Comparison of ENCODE assay signal across 11 cellular contexts in the genomic region with DNA sequence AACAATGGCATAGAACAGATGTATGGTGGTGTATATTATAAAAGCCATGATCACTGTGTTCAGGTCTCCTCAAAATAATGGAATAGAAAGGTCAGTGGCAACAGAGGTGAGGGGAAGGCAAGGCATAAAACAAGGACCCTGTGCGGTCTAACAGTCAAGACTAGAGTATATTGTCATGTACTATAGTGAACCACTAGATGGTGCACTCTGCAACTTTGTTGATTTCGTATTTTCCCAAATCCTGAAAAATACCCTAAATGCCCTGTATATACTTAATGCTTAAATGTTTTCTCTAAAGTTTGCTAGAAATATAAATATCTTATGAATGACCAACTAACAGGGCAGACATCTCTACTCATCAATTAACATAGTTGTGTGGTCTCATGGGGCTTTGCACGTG.
DNase-seq lines count a peak whose midpoint lies in the region; ATAC-seq and TF ChIP-seq lines count a peak whose summit lies in the region.
"Had no signal": no experiment of that assay in that cellular context is flagged by ENCODE, and none has a peak within 500 bp of the region (broad histone marks: within the 10 kb centered on the region; RNA-seq: fewer than 3 reads in every experiment).

No MANE protein-coding gene starts in this region.

- DNase-seq in ELR (ENCODE audit: low read depth) (peak; percentile 0), LNCaP clone FGC (ENCODE audit: low read depth) (no peak), testis (no peak), ovary (no peak)
- DNase-seq in activated CD4-positive, alpha-beta T cell treated with anti-CD3 and anti-CD28 coated beads, Interleukin-2, amount 10 ng/mL, durations not matched to agents 24 days and 14 days = no peak
- DNase-seq: naive B cell, NCI-H226 had no signal

- peaks cover 4% of the 10 kb centered on the region for H3K27me3 Mint-ChIP-seq in brain
- no peaks in the 10 kb centered on the region for H3K27me3 Mint-ChIP-seq in activated CD4-positive, alpha-beta T cell treated with anti-CD3 and anti-CD28 coated beads, Interleukin-2, amount 10 ng/mL, durations not matched to agents 24 days and 14 days
- H3K27me3 Mint-ChIP-seq: naive B cell had no signal

- TF ChIP-seq EP300 in neural cell (conservative IDR thresholded peaks at IDR 0.05; ENCODE audit: poor library complexity, severe bottlenecking) (no peak), ovary (IDR thresholded peaks at IDR 0.05) (no peak)

- H3K4me2 ChIP-seq in neural cell (ENCODE audit: low read length) = no peak overlapping the region

- H3K36me3 ChIP-seq in neural cell (ENCODE audit: insufficient read depth, low read length) = no peaks in the 10 kb centered on the region
- no peaks in the 10 kb centered on the region for H3K36me3 ChIP-seq in testis (ENCODE audit: low read depth, missing control alignments)
- no peaks in the 10 kb centered on the region for H3K36me3 ChIP-seq in ovary

- no peak overlapping the region for H3K4me3 Mint-ChIP-seq in brain
- no peak overlapping the region for H3K4me3 Mint-ChIP-seq in activated CD4-positive, alpha-beta T cell treated with anti-CD3 and anti-CD28 coated beads, Interleukin-2, amount 10 ng/mL, durations not matched to agents 24 days and 14 days
- H3K4me3 Mint-ChIP-seq: naive B cell had no signal

- no peaks in the 10 kb centered on the region for H3F3A ChIP-seq in neural cell (ENCODE audit: insufficient read depth, low read length, poor library complexity, severe bottlenecking)

- H3K4me1 Mint-ChIP-seq in brain = no peaks in the 10 kb centered on the region
- no peaks in the 10 kb centered on the region for H3K4me1 Mint-ChIP-seq in activated CD4-positive, alpha-beta T cell treated with anti-CD3 and anti-CD28 coated beads, Interleukin-2, amount 10 ng/mL, durations not matched to agents 24 days and 14 days
- H3K4me1 Mint-ChIP-seq: naive B cell had no signal

- no peak for TF ChIP-seq POLR2A in testis (IDR thresholded peaks at IDR 0.05)
- no peak for TF ChIP-seq POLR2A in ovary (IDR thresholded peaks at IDR 0.05)

- ATAC-seq in GM19351 (IDR thresholded peaks at IDR 0.05; ENCODE audit: unreplicated experiment) = no peak

- no peaks in the 10 kb centered on the region for H3K4me1 ChIP-seq in testis
- H3K4me1 ChIP-seq in ovary (ENCODE audit: insufficient read depth) = no peaks in the 10 kb centered on the region

- peak; percentile 60 for TF ChIP-seq RAD21 in neural cell (conservative IDR thresholded peaks at IDR 0.05)

- TF ChIP-seq CTCF in LNCaP clone FGC (IDR thresholded peaks at IDR 0.05; ENCODE audit: control insufficient read depth, extremely low read depth, insufficient read depth) (peak; percentile 40), brain (conservative IDR thresholded peaks at IDR 0.05) (peak; percentile 52 to 71), neural cell (IDR thresholded peaks at IDR 0.05; ENCODE audit: poor library complexity, severe bottlenecking) (peak; percentile 52), testis (IDR thresholded peaks at IDR 0.05) (peak in 1 of 3 experiments; percentile 7), ovary (IDR thresholded peaks at IDR 0.05) (no peak)

- H3K27ac ChIP-seq in neural cell (ENCODE audit: low read length) (no peak overlapping the region), testis (no peak overlapping the region), ovary (no peak overlapping the region)
- H3K27ac ChIP-seq: HL-60 had no signal

- intact Hi-C loops in activated CD4-positive, alpha-beta T cell treated with anti-CD3 and anti-CD28 coated beads, Interleukin-2, amount 10 ng/mL, durations not matched to agents 24 days and 14 days (cut with micrococcal nuclease) = no loop called here
- intact Hi-C loops in testis (cut with DNase I; ENCODE audit: low total_unique reads) (no loop called here), ovary (cut with DNase I) (no loop called here)

- H3K36me3 Mint-ChIP-seq in brain = no peaks in the 10 kb centered on the region
- no peaks in the 10 kb centered on the region for H3K36me3 Mint-ChIP-seq in activated CD4-positive, alpha-beta T cell treated with anti-CD3 and anti-CD28 coated beads, Interleukin-2, amount 10 ng/mL, durations not matched to agents 24 days and 14 days (ENCODE audit: low read depth)
- H3K36me3 Mint-ChIP-seq: naive B cell had no signal

- H3K4me3 ChIP-seq in LNCaP clone FGC (ENCODE audit: low read depth, low read length) = no peak overlapping the region
- H3K4me3 ChIP-seq in neural cell (ENCODE audit: low read length) = no peak overlapping the region
- no peak overlapping the region for H3K4me3 ChIP-seq in testis
- H3K4me3 ChIP-seq in ovary = no peak overlapping the region

- H3K9ac ChIP-seq in neural cell (ENCODE audit: low read length) = no peak overlapping the region

- H4K20me1 ChIP-seq in neural cell (ENCODE audit: insufficient read depth) = no peaks in the 10 kb centered on the region

- WGBS in testis, 2 donors = 49 to 54% methylated on average over 3 of the region's 3 CpGs
- WGBS in ovary, 3 donors = 63 to 72% (median 69%) methylated on average over 3 of the region's 3 CpGs

- no peaks in the 10 kb centered on the region for H3K9me2 ChIP-seq in neural cell (ENCODE audit: insufficient read depth, low read length)

- H3K9me3 ChIP-seq in neural cell (ENCODE audit: low read length) (no peaks in the 10 kb centered on the region), testis (no peaks in the 10 kb centered on the region), ovary (no peaks in the 10 kb centered on the region)

- H3K27me3 ChIP-seq in neural cell (ENCODE audit: insufficient read depth, low read depth, low read length) (no peaks in the 10 kb centered on the region), testis (no peaks in the 10 kb centered on the region), ovary (no peaks in the 10 kb centered on the region)

- no peaks in the 10 kb centered on the region for H3K79me2 ChIP-seq in neural cell (replicated peaks; ENCODE audit: insufficient read depth, low read length)

- peaks cover 0 to 3% (median 0%) of the 10 kb centered on the region in 5 experiments for H3K9me3 Mint-ChIP-seq in brain
- H3K9me3 Mint-ChIP-seq in activated CD4-positive, alpha-beta T cell treated with anti-CD3 and anti-CD28 coated beads, Interleukin-2, amount 10 ng/mL, durations not matched to agents 24 days and 14 days = no peaks in the 10 kb centered on the region

- no peak overlapping the region for H2AFZ ChIP-seq in neural cell (ENCODE audit: low read depth, low read length)

- no peak overlapping the region for H3K27ac Mint-ChIP-seq in brain
- no peak overlapping the region for H3K27ac Mint-ChIP-seq in activated CD4-positive, alpha-beta T cell treated with anti-CD3 and anti-CD28 coated beads, Interleukin-2, amount 10 ng/mL, durations not matched to agents 24 days and 14 days
- H3K27ac Mint-ChIP-seq: naive B cell had no signal

TF ChIP-seq in neural cell, 6 proteins besides CTCF, POLR2A, EP300 and RAD21:
- TF ChIP-seq, protein P1, sequence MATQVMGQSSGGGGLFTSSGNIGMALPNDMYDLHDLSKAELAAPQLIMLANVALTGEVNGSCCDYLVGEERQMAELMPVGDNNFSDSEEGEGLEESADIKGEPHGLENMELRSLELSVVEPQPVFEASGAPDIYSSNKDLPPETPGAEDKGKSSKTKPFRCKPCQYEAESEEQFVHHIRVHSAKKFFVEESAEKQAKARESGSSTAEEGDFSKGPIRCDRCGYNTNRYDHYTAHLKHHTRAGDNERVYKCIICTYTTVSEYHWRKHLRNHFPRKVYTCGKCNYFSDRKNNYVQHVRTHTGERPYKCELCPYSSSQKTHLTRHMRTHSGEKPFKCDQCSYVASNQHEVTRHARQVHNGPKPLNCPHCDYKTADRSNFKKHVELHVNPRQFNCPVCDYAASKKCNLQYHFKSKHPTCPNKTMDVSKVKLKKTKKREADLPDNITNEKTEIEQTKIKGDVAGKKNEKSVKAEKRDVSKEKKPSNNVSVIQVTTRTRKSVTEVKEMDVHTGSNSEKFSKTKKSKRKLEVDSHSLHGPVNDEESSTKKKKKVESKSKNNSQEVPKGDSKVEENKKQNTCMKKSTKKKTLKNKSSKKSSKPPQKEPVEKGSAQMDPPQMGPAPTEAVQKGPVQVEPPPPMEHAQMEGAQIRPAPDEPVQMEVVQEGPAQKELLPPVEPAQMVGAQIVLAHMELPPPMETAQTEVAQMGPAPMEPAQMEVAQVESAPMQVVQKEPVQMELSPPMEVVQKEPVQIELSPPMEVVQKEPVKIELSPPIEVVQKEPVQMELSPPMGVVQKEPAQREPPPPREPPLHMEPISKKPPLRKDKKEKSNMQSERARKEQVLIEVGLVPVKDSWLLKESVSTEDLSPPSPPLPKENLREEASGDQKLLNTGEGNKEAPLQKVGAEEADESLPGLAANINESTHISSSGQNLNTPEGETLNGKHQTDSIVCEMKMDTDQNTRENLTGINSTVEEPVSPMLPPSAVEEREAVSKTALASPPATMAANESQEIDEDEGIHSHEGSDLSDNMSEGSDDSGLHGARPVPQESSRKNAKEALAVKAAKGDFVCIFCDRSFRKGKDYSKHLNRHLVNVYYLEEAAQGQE (IDR thresholded peaks at IDR 0.05; ENCODE audit: borderline replicate concordance) = no peak
- TF ChIP-seq TAF1 (IDR thresholded peaks at IDR 0.05; ENCODE audit: low read depth) (no peak), SMC3 (conservative IDR thresholded peaks at IDR 0.05; ENCODE audit: poor library complexity) (peak; percentile 41), EZH2 (IDR thresholded peaks at IDR 0.05; ENCODE audit: borderline replicate concordance, insufficient read depth, low read length, poor library complexity, severe bottlenecking) (no peak), POLR2AphosphoS5 (IDR thresholded peaks at IDR 0.05) (no peak)

Comparison
In these comparisons a context has a peak if more than half of its experiments do, and no peak if none do; other contexts are left out.
1. CTCF ChIP-seq: peak in LNCaP clone FGC (single experiment), brain (2 of 2) and neural cell (single experiment); none in ovary (0 of 3).